Comparison of ENCODE assay signal across 31 cellular contexts in the genomic region with DNA sequence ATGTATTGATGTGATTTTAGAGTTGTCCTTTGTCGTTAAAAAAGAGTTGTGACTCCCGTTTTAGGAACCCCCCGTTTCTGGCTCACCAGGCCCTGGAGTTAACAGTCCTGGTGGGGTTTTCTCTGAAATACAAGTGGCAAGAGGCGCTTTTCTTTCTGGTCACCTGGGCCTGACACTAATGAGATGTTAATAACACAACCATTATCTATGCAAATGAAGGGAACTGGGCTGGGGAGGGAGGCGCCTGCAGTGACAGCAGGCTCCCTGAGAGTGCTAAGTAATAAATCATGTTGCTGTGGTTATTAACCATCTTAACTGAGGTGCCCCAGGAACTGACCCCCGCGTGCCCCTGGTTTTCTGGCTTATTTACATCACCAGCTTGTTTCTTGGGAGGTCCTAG.
"Had no signal": no experiment of that assay in that cellular context is flagged by ENCODE, and none has a peak within 500 bp of the region (broad histone marks: within the 10 kb centered on the region; RNA-seq: fewer than 3 reads in every experiment).

No MANE protein-coding gene starts in this region.

- H3K4me1 ChIP-seq: lower lobe of right lung, neural progenitor cell, parathyroid adenoma, right lobe of liver, transverse colon, upper lobe of right lung, uterus had no signal

- DNase-seq: dermis blood vessel endothelial cell; effector memory CD4-positive, alpha-beta T cell; erythroblast; esophagus squamous epithelium; foreskin melanocyte; glutamatergic neuron; heart right ventricle; hippocampal formation; immature natural killer cell; islet precursor cell; kidney glomerular epithelial cell; left colon; left ventricle myocardium superior; lower lobe of right lung; right lobe of liver; small intestine; stimulated activated CD4-positive, alpha-beta T cell treated with anti-CD3 and anti-CD28 coated beads, Interleukin-15, amount 100 ng/mL, for 24 hours; stimulated activated CD4-positive, alpha-beta T cell treated with anti-CD3 and anti-CD28 coated beads, Interleukin-4, amount 100 ng/mL, for 1 hour; stimulated activated CD8-positive, alpha-beta memory T cell treated with anti-CD3 and anti-CD28 coated beads, Interleukin-4, amount 100 ng/mL, for 48 hours; stimulated activated naive CD4-positive, alpha-beta T cell; stimulated activated naive CD8-positive, alpha-beta T cell treated with anti-CD3 and anti-CD28 coated beads, Interleukin-15, amount 100 ng/mL, for 72 hours; transverse colon; upper lobe of right lung; uterus had no signal

- H3K36me3 ChIP-seq: esophagus squamous epithelium, heart right ventricle, lower lobe of right lung, neural progenitor cell, right lobe of liver, suprapubic skin, transverse colon, upper lobe of right lung, uterus had no signal

- H3K9ac ChIP-seq: neural progenitor cell, parathyroid adenoma had no signal

- H3K9me3 ChIP-seq: lower lobe of right lung, right lobe of liver, suprapubic skin, upper lobe of right lung, uterus had no signal

- H3K4me3 ChIP-seq: coronary artery, esophagus squamous epithelium, heart right ventricle, lower lobe of right lung, neural progenitor cell, right lobe of liver, suprapubic skin, transverse colon, upper lobe of right lung, uterus had no signal

- H3K4me3 Mint-ChIP-seq: immature natural killer cell; natural killer cell treated with Interleukin-12 subunit alpha and Interleukin-12 subunit beta and Interleukin-15 and Interleukin-18, amount 100 ng/mL, for 72 hours; neural progenitor cell; stimulated activated naive CD8-positive, alpha-beta T cell treated with anti-CD3 and anti-CD28 coated beads, Interleukin-15, amount 100 ng/mL, for 72 hours had no signal

- H3K27me3 ChIP-seq: esophagus squamous epithelium, heart right ventricle, neural progenitor cell, right lobe of liver, suprapubic skin, transverse colon, upper lobe of right lung, uterus had no signal

- H3K4me2 ChIP-seq: neural progenitor cell had no signal

- H3K27ac Mint-ChIP-seq: immature natural killer cell; natural killer cell treated with Interleukin-12 subunit alpha and Interleukin-12 subunit beta and Interleukin-15 and Interleukin-18, amount 100 ng/mL, for 72 hours; neural progenitor cell; progenitor cell of endocrine pancreas; stimulated activated naive CD8-positive, alpha-beta T cell treated with anti-CD3 and anti-CD28 coated beads, Interleukin-15, amount 100 ng/mL, for 72 hours had no signal

- H3K9me3 Mint-ChIP-seq: natural killer cell treated with Interleukin-12 subunit alpha and Interleukin-12 subunit beta and Interleukin-15 and Interleukin-18, amount 100 ng/mL, for 72 hours; neural progenitor cell; stimulated activated naive CD8-positive, alpha-beta T cell treated with anti-CD3 and anti-CD28 coated beads, Interleukin-15, amount 100 ng/mL, for 72 hours had no signal

- H3K79me2 ChIP-seq: parathyroid adenoma had no signal

- H2AFZ ChIP-seq: neural progenitor cell, parathyroid adenoma had no signal

- FAIRE-seq: endometrium, small intestine had no signal

- H3K27me3 Mint-ChIP-seq: natural killer cell treated with Interleukin-12 subunit alpha and Interleukin-12 subunit beta and Interleukin-15 and Interleukin-18, amount 100 ng/mL, for 72 hours; stimulated activated naive CD8-positive, alpha-beta T cell treated with anti-CD3 and anti-CD28 coated beads, Interleukin-15, amount 100 ng/mL, for 72 hours had no signal

- H3K27ac ChIP-seq: coronary artery, esophagus squamous epithelium, heart right ventricle, lower lobe of right lung, neural progenitor cell, parathyroid adenoma, right lobe of liver, suprapubic skin, transverse colon, upper lobe of right lung, uterus had no signal

- H3K36me3 Mint-ChIP-seq: immature natural killer cell; natural killer cell treated with Interleukin-12 subunit alpha and Interleukin-12 subunit beta and Interleukin-15 and Interleukin-18, amount 100 ng/mL, for 72 hours; neural progenitor cell had no signal

- ATAC-seq: heart right ventricle; left colon; left ventricle myocardium superior; natural killer cell treated with Interleukin-12 subunit alpha and Interleukin-12 subunit beta and Interleukin-15 and Interleukin-18, amount 100 ng/mL, for 72 hours; right lobe of liver; stimulated activated naive CD8-positive, alpha-beta T cell treated with anti-CD3 and anti-CD28 coated beads, Interleukin-15, amount 100 ng/mL, for 72 hours; upper lobe of right lung had no signal

- H3K4me1 Mint-ChIP-seq: immature natural killer cell; stimulated activated naive CD8-positive, alpha-beta T cell treated with anti-CD3 and anti-CD28 coated beads, Interleukin-15, amount 100 ng/mL, for 72 hours had no signal
